In the genomic region with DNA sequence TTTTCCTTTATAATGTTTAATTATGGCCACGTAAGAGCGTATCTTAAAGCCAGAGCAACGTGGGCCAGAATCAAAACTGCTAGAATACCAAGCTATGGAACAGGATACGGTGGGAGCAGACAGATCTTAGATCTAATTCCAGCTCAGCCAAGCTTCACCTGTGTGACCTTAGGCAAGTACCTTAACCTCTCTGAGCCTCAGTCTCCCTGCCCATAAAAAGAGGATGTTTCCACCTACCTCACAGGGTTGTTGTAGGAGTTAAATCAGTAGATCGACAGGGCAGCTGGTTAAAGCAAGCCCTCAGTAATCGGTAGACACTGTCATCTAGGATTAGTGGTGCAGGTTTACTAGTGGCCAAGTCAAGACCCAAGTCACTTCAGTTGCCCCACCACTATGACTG, we compare ENCODE assay signal across 24 cellular contexts.
"Had no signal": no experiment of that assay in that cellular context is flagged by ENCODE, and none has a peak within 500 bp of the region (broad histone marks: within the 10 kb centered on the region; RNA-seq: fewer than 3 reads in every experiment).

No MANE protein-coding gene starts in this region.

- ATAC-seq: effector memory CD8-positive, alpha-beta T cell; esophagus mucosa; gastrocnemius medialis; heart right ventricle; left cardiac atrium; left lung; left ventricle myocardium superior; lower lobe of right lung had no signal

- FAIRE-seq: endometrium, islet of Langerhans had no signal

- H3K9me3 Mint-ChIP-seq: dendritic cell treated with granulocyte-macrophage colony-stimulating factor and Interleukin-4, amounts not matched to agents 40 ng/mL and 50 ng/mL, for 4 days; effector memory CD8-positive, alpha-beta T cell; endodermal cell; memory B cell had no signal

- H3K9me3 ChIP-seq: colonic mucosa, esophagus squamous epithelium, gastrocnemius medialis, left lung, lower lobe of right lung had no signal

- H3K36me3 ChIP-seq: colonic mucosa, esophagus squamous epithelium, gastrocnemius medialis, left lung, lower lobe of right lung had no signal

- H3K4me3 Mint-ChIP-seq: dendritic cell treated with granulocyte-macrophage colony-stimulating factor and Interleukin-4, amounts not matched to agents 40 ng/mL and 50 ng/mL, for 4 days; effector memory CD8-positive, alpha-beta T cell; endodermal cell; memory B cell had no signal

- H3K27ac Mint-ChIP-seq: dendritic cell treated with granulocyte-macrophage colony-stimulating factor and Interleukin-4, amounts not matched to agents 40 ng/mL and 50 ng/mL, for 4 days; effector memory CD8-positive, alpha-beta T cell; endodermal cell; memory B cell had no signal

- H3K27me3 Mint-ChIP-seq: dendritic cell treated with granulocyte-macrophage colony-stimulating factor and Interleukin-4, amounts not matched to agents 40 ng/mL and 50 ng/mL, for 4 days had no signal

- H3K4me1 Mint-ChIP-seq: memory B cell had no signal

- DNase-seq: colonic mucosa; cortex of kidney; effector CD8-positive, alpha-beta T cell; effector memory CD8-positive, alpha-beta T cell; endodermal cell; erythroblast; esophagus squamous epithelium; foreskin melanocyte; gastrocnemius medialis; glutamatergic neuron; head of caudate nucleus; heart right ventricle; hippocampal formation; left cardiac atrium; left lung; left ventricle myocardium superior; lower lobe of right lung; mesendoderm; midbrain had no signal

- H3K4me1 ChIP-seq: colonic mucosa, gastrocnemius medialis, heart right ventricle, left lung, lower lobe of right lung had no signal

- H3K27ac ChIP-seq: colonic mucosa, esophagus squamous epithelium, gastrocnemius medialis, heart right ventricle, left lung, lower lobe of right lung had no signal

- H3K27me3 ChIP-seq: colonic mucosa, esophagus squamous epithelium, gastrocnemius medialis, heart right ventricle, left lung had no signal

- H3K4me3 ChIP-seq: colonic mucosa, esophagus squamous epithelium, gastrocnemius medialis, heart right ventricle, left lung, lower lobe of right lung had no signal

- H3K36me3 Mint-ChIP-seq: memory B cell had no signal
